21 cellular contexts compared by ENCODE assay signal in the genomic region with DNA sequence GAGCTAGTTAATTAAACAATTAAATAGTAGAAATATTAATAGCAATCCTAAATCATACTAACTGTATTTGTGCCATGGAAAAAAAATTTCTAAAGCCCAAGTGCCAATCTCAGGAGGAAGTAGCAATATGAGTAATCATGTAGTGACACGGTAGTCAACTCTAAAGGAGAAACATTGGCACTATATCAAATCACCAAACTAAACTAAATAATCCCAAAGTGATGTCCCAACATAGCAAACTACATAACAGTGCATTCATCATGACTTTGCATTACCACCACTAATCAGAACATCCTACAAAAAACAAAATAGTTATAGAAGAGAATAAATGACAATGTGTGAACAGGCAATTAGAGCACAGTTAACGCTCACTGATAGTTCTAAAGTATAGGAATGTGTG.
DNase-seq lines count a peak whose midpoint lies in the region; ATAC-seq, FAIRE-seq and TF ChIP-seq lines count a peak whose summit lies in the region.
"Had no signal": no experiment of that assay in that cellular context is flagged by ENCODE, and none has a peak within 500 bp of the region (broad histone marks: within the 10 kb centered on the region; RNA-seq: fewer than 3 reads in every experiment).

No MANE protein-coding gene starts in this region.

- CTCF ChIA-PET in A549 (lab: Yijun Ruan, JAX) (no interaction called here), A673 (lab: Charles Lee) (no interaction called here)

- ATAC-seq in A549 (peak; percentile 43 to 61; a peak in 3 of 6 replicates), HG02885 (IDR thresholded peaks at IDR 0.05; ENCODE audit: poor library complexity, unreplicated experiment) (no peak), HG02588 (IDR thresholded peaks at IDR 0.05; ENCODE audit: unreplicated experiment) (no peak)

- TF ChIP-seq CTCF in A549 (IDR thresholded peaks at IDR 0.05), result no peak
- TF ChIP-seq CTCF in cardiac fibroblast (IDR thresholded peaks at IDR 0.05; ENCODE audit: low read depth, low read length), result no peak
- no peak for TF ChIP-seq CTCF in A673 (conservative IDR thresholded peaks at IDR 0.05; ENCODE audit: low read depth, low read length)

- POLR2A ChIA-PET in A549 (lab: Yijun Ruan, JAX) (no interaction called here), A673 (lab: Charles Lee; ENCODE audit: low non-redundant PET) (no interaction called here)

- 47% methylated on average over 2 of the region's 2 CpGs for WGBS in A549 (ENCODE audit: missing lambda C conversion rate)

- TF ChIP-seq POLR2A in A549 (IDR thresholded peaks at IDR 0.05; ENCODE audit: low read length), result no peak

- in situ Hi-C loops in G401 (cut with HindIII; ENCODE audit: low sequenced_read_pairs), result no loop called here

- intact Hi-C loops in A673 (cut with micrococcal nuclease; ENCODE audit: unreplicated experiment), result no loop called here

- peak overlapping the region; percentile 42 for H3K4me2 ChIP-seq in A549

- H3K9me3 ChIP-seq in A549 (no peaks in the 10 kb centered on the region), A673 (ENCODE audit: low read depth, low read length, poor library complexity, severe bottlenecking) (no peaks in the 10 kb centered on the region)
- H3K9me3 ChIP-seq: neutrophil, Peyer's patch, tibial artery had no signal

- H3K27ac ChIP-seq in A549, result peak overlapping the region in 1 of 2 experiments; percentile 47; a peak in 3 of 6 replicates
- no peak overlapping the region for H3K27ac ChIP-seq in A673 (ENCODE audit: low read depth, low read length, poor library complexity, severe bottlenecking)
- H3K27ac ChIP-seq: C4-2B, neutrophil, Peyer's patch, tibial artery had no signal

- no peak for TF ChIP-seq RAD21 in A549 (conservative IDR thresholded peaks at IDR 0.05 in 1 of 2, IDR thresholded peaks at IDR 0.05 in 1 of 2)

- no peaks in the 10 kb centered on the region for H3K36me3 ChIP-seq in A673 (ENCODE audit: insufficient read depth, low read length, poor library complexity, severe bottlenecking)
- H3K36me3 ChIP-seq: neutrophil, Peyer's patch, tibial artery had no signal

- FAIRE-seq in A549 (lab: Jason Lieb, UNC), result no peak
- FAIRE-seq: A204.1 had no signal

- H3K4me3 ChIP-seq in A549 (no peak overlapping the region), cardiac fibroblast (replicated peaks in 1 of 2; ENCODE audit: low read depth in 2 of 2, low read length in 2 of 2) (no peak overlapping the region), A673 (ENCODE audit: low read depth, low read length, poor library complexity, severe bottlenecking) (no peak overlapping the region)
- H3K4me3 ChIP-seq: Peyer's patch, tibial artery had no signal

- BruUV-seq in A673 (replicated peaks; lab: Mats Ljungman, UMichigan), result no TSS peak

- no peaks in the 10 kb centered on the region for H3K27me3 ChIP-seq in A673 (replicated peaks; ENCODE audit: insufficient read depth, low read depth, low read length, poor library complexity)
- H3K27me3 ChIP-seq: neutrophil, Peyer's patch, tibial artery had no signal

- peak in 1 of 2 experiments; percentile 71 for DNase-seq in A549 (ENCODE audit: low read depth in 1 of 2, low spot score in 1 of 2)
- DNase-seq in HCEC 1CT, result peak; percentile 28
- peak; percentile 65 to 74 for DNase-seq in cardiac fibroblast (ENCODE audit: low read depth in 2 of 2)
- DNase-seq in iris pigment epithelial cell (ENCODE audit: low read depth), result peak; percentile 73
- DNase-seq in A673 (ENCODE audit: low spot score), result no peak
- DNase-seq in G401 (ENCODE audit: low spot score), result no peak
- DNase-seq: activated CD4-positive, alpha-beta T cell treated with anti-CD3 and anti-CD28 coated beads for 48 hours; activated naive CD4-positive, alpha-beta T cell treated with anti-CD3 and anti-CD28 coated beads, Interleukin-2, amount 10 ng/mL, durations not matched to agents 7 days and 5 days; aorta; erythroblast; GDM1; NCI-H1417; NCI-H2081 treated with DMSO at 0.1 percent for 48 hours; NCI-H446 treated with DMSO at 0.1 percent for 48 hours; Peyer's patch; tibial artery had no signal

- TF ChIP-seq EP300 in A549 (IDR thresholded peaks at IDR 0.05), result no peak

- H3K4me1 ChIP-seq in A549 (peaks cover 28% of the 10 kb centered on the region), A673 (ENCODE audit: insufficient read depth, low read length, poor library complexity, severe bottlenecking) (no peaks in the 10 kb centered on the region)
- H3K4me1 ChIP-seq: Peyer's patch had no signal

TF ChIP-seq in A549, 52 proteins besides CTCF, POLR2A, EP300 and RAD21:
- TF ChIP-seq NFE2L2 (conservative IDR thresholded peaks at IDR 0.05; ENCODE audit: low read length), result peak; percentile 81
- TF ChIP-seq JUNB (IDR thresholded peaks at IDR 0.05), result 0 out of 2 replicates have a peak, but pooled peaks have one; percentile 23
- no peak for TF ChIP-seq NR3C1 (IDR thresholded peaks at IDR 0.05)
- TF ChIP-seq FOSL2 (IDR thresholded peaks at IDR 0.05), result no peak; the same call in 1 of the 2 replicates
- TF ChIP-seq FOSL2 (CRISPR knock-in tag; IDR thresholded peaks at IDR 0.05), result 0 out of 2 replicates have a peak, but pooled peaks have one; percentile 11
- TF ChIP-seq NPAS2 (CRISPR knock-in tag; IDR thresholded peaks at IDR 0.05; ENCODE audit: borderline replicate concordance), result no peak
- TF ChIP-seq MAFK (IDR thresholded peaks at IDR 0.05; ENCODE audit: partially characterized antibody), result peak; percentile 84

Comparison
In these comparisons a context has a peak if more than half of its experiments do, and no peak if none do; other contexts are left out.
1. ATAC-seq: peak in A549 (2 of 2); none in HG02885 (single experiment) and HG02588 (single experiment).
2. DNase-seq: peak in HCEC 1CT (single experiment), cardiac fibroblast (2 of 2) and iris pigment epithelial cell (single experiment); none in A673 (single experiment) and G401 (single experiment).